18 cellular contexts compared by ENCODE assay signal in the genomic region with DNA sequence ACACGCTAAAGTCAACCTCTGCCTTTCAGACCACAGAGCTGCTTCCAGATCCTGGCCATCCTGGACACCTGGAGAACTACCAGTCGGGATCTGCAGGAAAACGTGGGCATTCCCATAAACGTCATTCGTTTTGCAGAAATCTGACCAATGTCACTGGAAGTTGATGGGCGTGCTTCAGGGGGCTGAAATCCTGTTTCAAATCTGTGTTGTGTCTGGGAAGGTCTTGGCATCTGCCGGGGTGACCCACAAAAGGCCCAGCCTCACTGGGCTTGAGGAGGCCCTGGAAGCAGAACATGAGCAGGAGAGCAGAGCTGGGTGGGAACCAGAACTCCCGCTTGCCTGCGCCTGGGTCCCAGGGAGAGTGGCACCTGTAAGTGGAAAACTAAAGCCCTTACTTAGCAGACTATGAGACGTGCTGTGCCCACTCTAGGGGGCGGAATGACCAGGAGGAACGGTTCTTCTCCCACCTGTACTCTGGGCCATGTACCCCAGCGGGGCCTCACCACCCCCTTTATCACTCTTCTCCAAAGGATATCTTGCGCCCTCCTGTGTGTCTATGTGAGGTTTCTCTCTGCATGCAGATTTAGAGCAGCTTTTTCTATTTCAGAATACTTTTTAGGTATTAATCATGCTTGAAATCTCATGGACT.
A peak's percentile ranks its signal among the peaks of the same experiment; 100 is the strongest.
DNase-seq lines count a peak whose midpoint lies in the region; ATAC-seq and TF ChIP-seq lines count a peak whose summit lies in the region.
"Had no signal": no experiment of that assay in that cellular context is flagged by ENCODE, and none has a peak within 500 bp of the region (broad histone marks: within the 10 kb centered on the region; RNA-seq: fewer than 3 reads in every experiment).

No MANE protein-coding gene starts in this region.

- no peaks in the 10 kb centered on the region for H3K36me3 ChIP-seq in Panc1 (ENCODE audit: control insufficient read depth, insufficient read depth, low read length)
- H3K36me3 ChIP-seq: SJSA1 had no signal

- ATAC-seq in Panc1, result no peak
- no peak for ATAC-seq in HG02973 (IDR thresholded peaks at IDR 0.05; ENCODE audit: unreplicated experiment)
- no peak for ATAC-seq in HG02840 (IDR thresholded peaks at IDR 0.05; ENCODE audit: low FRiP score, unreplicated experiment)
- ATAC-seq: K562, T-cell had no signal

- CTCF ChIA-PET in Panc1 (lab: Charles Lee), result no interaction called here

- in situ Hi-C loops in GM13977 (cut with MboI; ENCODE audit: low pct_unique_long_range_greater_than_20kb, low sequenced_read_pairs, unreplicated experiment), result no loop called here
- in situ Hi-C loops in Panc1 (cut with HindIII; ENCODE audit: low pct_unique_long_range_greater_than_20kb, low sequenced_read_pairs), result no loop called here

- no peak overlapping the region for H3K4me3 ChIP-seq in Panc1 (ENCODE audit: low read depth in 2 of 2, low read length in 2 of 2)
- H3K4me3 ChIP-seq: K562, SJSA1 had no signal

- BruUV-seq in Panc1 (replicated peaks; lab: Mats Ljungman, UMichigan), result no TSS peak

- TF ChIP-seq CTCF in GM13977 (IDR thresholded peaks at IDR 0.05; ENCODE audit: extremely low read depth, insufficient read depth, missing control alignments) (peak; percentile 5), Panc1 (IDR thresholded peaks at IDR 0.05) (0 out of 2 replicates have a peak, but pooled peaks have one; percentile 11)

- POLR2A ChIA-PET in Panc1 (lab: Charles Lee), result no interaction called here

- peaks cover 14% of the 10 kb centered on the region for H3K27me3 ChIP-seq in Panc1 (ENCODE audit: control insufficient read depth, insufficient read depth, low read length)
- H3K27me3 ChIP-seq: SJSA1 had no signal

- H3K9me3 ChIP-seq in Panc1 (ENCODE audit: control insufficient read depth, insufficient read depth, low read depth, low read length), result no peaks in the 10 kb centered on the region
- H3K9me3 ChIP-seq: SJSA1 had no signal

- intact Hi-C loops in Panc1 (cut with micrococcal nuclease; ENCODE audit: unreplicated experiment), result no loop called here

- DNase-seq in COR-L47 (lab: John Stamatoyannopoulos, UW) (peak; percentile 22), GM13977 (ENCODE audit: low spot score) (no peak), Panc1 (ENCODE audit: low read depth, low spot score) (no peak), islet precursor cell (peak; percentile 27), NCI-H446 treated with DMSO at 0.1 percent for 48 hours (lab: John Stamatoyannopoulos, UW) (no peak)
- DNase-seq: ACHN; CD8-positive, alpha-beta memory T cell; EL; HCEC 1CT; NCI-H2107; NCI-H446; OCI-M1; T-cell had no signal

- H3K27ac ChIP-seq in Panc1 (ENCODE audit: low read length), result no peak overlapping the region
- H3K27ac ChIP-seq: RWPE1, SJSA1 had no signal

- no peaks in the 10 kb centered on the region for H3K4me1 ChIP-seq in Panc1 (ENCODE audit: control insufficient read depth, insufficient read depth, low read length)
- H3K4me1 ChIP-seq: SJSA1 had no signal

Comparison
In these comparisons a context has a peak if more than half of its experiments do, and no peak if none do; other contexts are left out.
1. DNase-seq: peak in COR-L47 (single experiment) and islet precursor cell (single experiment); none in GM13977 (single experiment), Panc1 (single experiment) and NCI-H446 treated with DMSO at 0.1 percent for 48 hours (single experiment).